Comparison of ENCODE assay signal across 1 cellular context in the genomic region with DNA sequence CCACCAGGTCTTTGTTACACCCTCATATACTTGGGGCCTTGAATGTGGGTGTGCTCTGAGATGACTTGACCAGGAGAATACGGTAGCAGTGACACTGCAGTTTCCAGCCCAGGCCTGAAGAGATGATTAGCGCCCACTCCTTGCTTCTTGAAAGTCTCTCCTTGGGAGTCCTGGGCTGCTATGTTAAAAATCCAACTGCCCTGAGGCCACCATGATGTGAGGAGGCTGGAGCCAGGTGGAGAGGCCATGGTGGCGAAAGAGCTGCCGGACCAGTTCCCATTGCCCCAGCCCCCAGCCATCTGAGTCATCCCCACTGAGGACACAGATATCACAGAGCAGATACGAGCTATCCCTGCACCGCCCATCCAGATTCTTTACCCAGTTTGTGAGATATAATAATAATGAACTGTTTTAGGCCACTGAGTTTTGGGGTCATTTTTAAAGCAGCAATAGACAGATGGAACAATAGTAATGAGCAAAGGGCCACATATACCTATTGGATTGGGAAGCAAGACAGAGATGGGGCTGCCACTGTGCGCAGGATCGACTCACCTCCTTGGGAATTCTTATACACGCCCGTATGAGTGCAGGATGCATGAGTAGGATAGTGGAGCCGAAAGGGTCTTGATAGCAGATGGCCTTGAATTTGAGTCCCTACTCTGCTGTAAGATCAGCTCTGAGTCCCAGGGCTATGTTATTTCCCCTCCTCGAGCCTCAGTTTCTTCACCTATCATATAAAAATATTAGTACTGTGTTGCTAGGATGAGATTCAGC.
TF ChIP-seq lines count a peak whose summit lies in the region.

No MANE protein-coding gene starts in this region.

TF ChIP-seq in K562, 482 proteins besides CTCF, POLR2A, EP300 and RAD21 (continued from another document and continues in another):
- no peak for TF ChIP-seq ZNF134 (CRISPR knock-in tag; conservative IDR thresholded peaks at IDR 0.05)
- TF ChIP-seq ARHGAP35 (IDR thresholded peaks at IDR 0.05; ENCODE audit: partially characterized antibody), result no peak
- TF ChIP-seq, protein P1, sequence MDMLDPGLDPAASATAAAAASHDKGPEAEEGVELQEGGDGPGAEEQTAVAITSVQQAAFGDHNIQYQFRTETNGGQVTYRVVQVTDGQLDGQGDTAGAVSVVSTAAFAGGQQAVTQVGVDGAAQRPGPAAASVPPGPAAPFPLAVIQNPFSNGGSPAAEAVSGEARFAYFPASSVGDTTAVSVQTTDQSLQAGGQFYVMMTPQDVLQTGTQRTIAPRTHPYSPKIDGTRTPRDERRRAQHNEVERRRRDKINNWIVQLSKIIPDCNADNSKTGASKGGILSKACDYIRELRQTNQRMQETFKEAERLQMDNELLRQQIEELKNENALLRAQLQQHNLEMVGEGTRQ (CRISPR knock-in tag; IDR thresholded peaks at IDR 0.05), result no peak
- no peak for TF ChIP-seq GTF2F1 (IDR thresholded peaks at IDR 0.05; ENCODE audit: low read depth, low read length)
- TF ChIP-seq ZBTB7A (IDR thresholded peaks at IDR 0.05; ENCODE audit: borderline replicate concordance, control insufficient read depth, low read depth, low read length), result no peak
- no peak for TF ChIP-seq ZNF561 (CRISPR knock-in tag; conservative IDR thresholded peaks at IDR 0.05)
- TF ChIP-seq POLR2H (tag; IDR thresholded peaks at IDR 0.05; ENCODE audit: low read depth), result no peak
- TF ChIP-seq NFE2L1 (tag; IDR thresholded peaks at IDR 0.05; ENCODE audit: borderline replicate concordance, low read depth), result no peak
- no peak for TF ChIP-seq ETS2 (tag; IDR thresholded peaks at IDR 0.05; ENCODE audit: borderline replicate concordance, poor library complexity, severe bottlenecking)
- no peak for TF ChIP-seq SMARCC2 (IDR thresholded peaks at IDR 0.05; ENCODE audit: low read depth)
- no peak for TF ChIP-seq TAF7 (tag; IDR thresholded peaks at IDR 0.05)
- TF ChIP-seq, protein P2, sequence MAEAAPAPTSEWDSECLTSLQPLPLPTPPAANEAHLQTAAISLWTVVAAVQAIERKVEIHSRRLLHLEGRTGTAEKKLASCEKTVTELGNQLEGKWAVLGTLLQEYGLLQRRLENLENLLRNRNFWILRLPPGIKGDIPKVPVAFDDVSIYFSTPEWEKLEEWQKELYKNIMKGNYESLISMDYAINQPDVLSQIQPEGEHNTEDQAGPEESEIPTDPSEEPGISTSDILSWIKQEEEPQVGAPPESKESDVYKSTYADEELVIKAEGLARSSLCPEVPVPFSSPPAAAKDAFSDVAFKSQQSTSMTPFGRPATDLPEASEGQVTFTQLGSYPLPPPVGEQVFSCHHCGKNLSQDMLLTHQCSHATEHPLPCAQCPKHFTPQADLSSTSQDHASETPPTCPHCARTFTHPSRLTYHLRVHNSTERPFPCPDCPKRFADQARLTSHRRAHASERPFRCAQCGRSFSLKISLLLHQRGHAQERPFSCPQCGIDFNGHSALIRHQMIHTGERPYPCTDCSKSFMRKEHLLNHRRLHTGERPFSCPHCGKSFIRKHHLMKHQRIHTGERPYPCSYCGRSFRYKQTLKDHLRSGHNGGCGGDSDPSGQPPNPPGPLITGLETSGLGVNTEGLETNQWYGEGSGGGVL (CRISPR knock-in tag; IDR thresholded peaks at IDR 0.05), result no peak
- no peak for TF ChIP-seq KLF13 (tag; IDR thresholded peaks at IDR 0.05; ENCODE audit: borderline replicate concordance, low read depth)
- TF ChIP-seq, protein P3, sequence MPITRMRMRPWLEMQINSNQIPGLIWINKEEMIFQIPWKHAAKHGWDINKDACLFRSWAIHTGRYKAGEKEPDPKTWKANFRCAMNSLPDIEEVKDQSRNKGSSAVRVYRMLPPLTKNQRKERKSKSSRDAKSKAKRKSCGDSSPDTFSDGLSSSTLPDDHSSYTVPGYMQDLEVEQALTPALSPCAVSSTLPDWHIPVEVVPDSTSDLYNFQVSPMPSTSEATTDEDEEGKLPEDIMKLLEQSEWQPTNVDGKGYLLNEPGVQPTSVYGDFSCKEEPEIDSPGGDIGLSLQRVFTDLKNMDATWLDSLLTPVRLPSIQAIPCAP (CRISPR knock-in tag; IDR thresholded peaks at IDR 0.05; ENCODE audit: borderline replicate concordance), result no peak
- no peak for TF ChIP-seq POU5F1 (IDR thresholded peaks at IDR 0.05; ENCODE audit: borderline replicate concordance, low read depth, low read length, partially characterized antibody)
- TF ChIP-seq MAFG (tag; conservative IDR thresholded peaks at IDR 0.05), result peak; percentile 87
- TF ChIP-seq KLF16 (IDR thresholded peaks at IDR 0.05), result 0 out of 2 replicates have a peak, but pooled peaks have one; percentile 4
- TF ChIP-seq MED1 (CRISPR knock-in tag; IDR thresholded peaks at IDR 0.05; ENCODE audit: borderline replicate concordance), result no peak
- no peak for TF ChIP-seq MTA1 (IDR thresholded peaks at IDR 0.05; ENCODE audit: borderline replicate concordance)
- 0 out of 2 replicates have a peak, but pooled peaks have one; percentile 1 for TF ChIP-seq CBFA2T2 (conservative IDR thresholded peaks at IDR 0.05)
- TF ChIP-seq, protein P4, sequence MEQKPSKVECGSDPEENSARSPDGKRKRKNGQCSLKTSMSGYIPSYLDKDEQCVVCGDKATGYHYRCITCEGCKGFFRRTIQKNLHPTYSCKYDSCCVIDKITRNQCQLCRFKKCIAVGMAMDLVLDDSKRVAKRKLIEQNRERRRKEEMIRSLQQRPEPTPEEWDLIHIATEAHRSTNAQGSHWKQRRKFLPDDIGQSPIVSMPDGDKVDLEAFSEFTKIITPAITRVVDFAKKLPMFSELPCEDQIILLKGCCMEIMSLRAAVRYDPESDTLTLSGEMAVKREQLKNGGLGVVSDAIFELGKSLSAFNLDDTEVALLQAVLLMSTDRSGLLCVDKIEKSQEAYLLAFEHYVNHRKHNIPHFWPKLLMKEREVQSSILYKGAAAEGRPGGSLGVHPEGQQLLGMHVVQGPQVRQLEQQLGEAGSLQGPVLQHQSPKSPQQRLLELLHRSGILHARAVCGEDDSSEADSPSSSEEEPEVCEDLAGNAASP (IDR thresholded peaks at IDR 0.05), result no peak
- no peak for TF ChIP-seq ZNF57 (CRISPR knock-in tag; IDR thresholded peaks at IDR 0.05)
- TF ChIP-seq, protein P5, sequence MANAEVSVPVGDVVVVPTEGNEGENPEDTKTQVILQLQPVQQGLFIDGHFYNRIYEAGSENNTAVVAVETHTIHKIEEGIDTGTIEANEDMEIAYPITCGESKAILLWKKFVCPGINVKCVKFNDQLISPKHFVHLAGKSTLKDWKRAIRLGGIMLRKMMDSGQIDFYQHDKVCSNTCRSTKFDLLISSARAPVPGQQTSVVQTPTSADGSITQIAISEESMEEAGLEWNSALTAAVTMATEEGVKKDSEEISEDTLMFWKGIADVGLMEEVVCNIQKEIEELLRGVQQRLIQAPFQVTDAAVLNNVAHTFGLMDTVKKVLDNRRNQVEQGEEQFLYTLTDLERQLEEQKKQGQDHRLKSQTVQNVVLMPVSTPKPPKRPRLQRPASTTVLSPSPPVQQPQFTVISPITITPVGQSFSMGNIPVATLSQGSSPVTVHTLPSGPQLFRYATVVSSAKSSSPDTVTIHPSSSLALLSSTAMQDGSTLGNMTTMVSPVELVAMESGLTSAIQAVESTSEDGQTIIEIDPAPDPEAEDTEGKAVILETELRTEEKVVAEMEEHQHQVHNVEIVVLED (CRISPR knock-in tag; IDR thresholded peaks at IDR 0.05), result no peak
- TF ChIP-seq ZNF830 (CRISPR knock-in tag; IDR thresholded peaks at IDR 0.05), result no peak
- no peak for TF ChIP-seq RUNX1 (IDR thresholded peaks at IDR 0.05; ENCODE audit: low read depth)
- TF ChIP-seq MCM5 (IDR thresholded peaks at IDR 0.05; ENCODE audit: low read depth), result no peak
- TF ChIP-seq MCM2 (IDR thresholded peaks at IDR 0.05; ENCODE audit: low read depth), result no peak
- TF ChIP-seq ZNF696 (CRISPR knock-in tag; conservative IDR thresholded peaks at IDR 0.05), result no peak
- TF ChIP-seq ZZZ3 (IDR thresholded peaks at IDR 0.05), result no peak
- no peak for TF ChIP-seq ZNF239 (CRISPR knock-in tag; IDR thresholded peaks at IDR 0.05)
- TF ChIP-seq SPI1 (IDR thresholded peaks at IDR 0.05; ENCODE audit: borderline replicate concordance, low read depth, low read length), result no peak
- TF ChIP-seq WHSC1 (IDR thresholded peaks at IDR 0.05; ENCODE audit: low read length), result no peak
- no peak for TF ChIP-seq ZNF644 (tag; IDR thresholded peaks at IDR 0.05; ENCODE audit: low read depth)
- peak; percentile 61 for TF ChIP-seq MAFF (IDR thresholded peaks at IDR 0.05; ENCODE audit: low read length)
- 0 out of 2 replicates have a peak, but pooled peaks have one; percentile 11 for TF ChIP-seq NFIC (IDR thresholded peaks at IDR 0.05)
- peak; percentile 72 for TF ChIP-seq JUN (IDR thresholded peaks at IDR 0.05; ENCODE audit: borderline replicate concordance, low read depth, low read length)
- TF ChIP-seq JUN (CRISPR knock-in tag; IDR thresholded peaks at IDR 0.05; ENCODE audit: borderline replicate concordance), result no peak
- TF ChIP-seq ZC3H8 (IDR thresholded peaks at IDR 0.05), result no peak
- TF ChIP-seq SMARCE1 (IDR thresholded peaks at IDR 0.05), result peak; percentile 26; the same call in 1 of the 2 replicates
- peak; percentile 23; the same call in 1 of the 2 replicates for TF ChIP-seq SUPT5H (IDR thresholded peaks at IDR 0.05)
- no peak for TF ChIP-seq KDM1A (IDR thresholded peaks at IDR 0.05)
- TF ChIP-seq, protein P6, sequence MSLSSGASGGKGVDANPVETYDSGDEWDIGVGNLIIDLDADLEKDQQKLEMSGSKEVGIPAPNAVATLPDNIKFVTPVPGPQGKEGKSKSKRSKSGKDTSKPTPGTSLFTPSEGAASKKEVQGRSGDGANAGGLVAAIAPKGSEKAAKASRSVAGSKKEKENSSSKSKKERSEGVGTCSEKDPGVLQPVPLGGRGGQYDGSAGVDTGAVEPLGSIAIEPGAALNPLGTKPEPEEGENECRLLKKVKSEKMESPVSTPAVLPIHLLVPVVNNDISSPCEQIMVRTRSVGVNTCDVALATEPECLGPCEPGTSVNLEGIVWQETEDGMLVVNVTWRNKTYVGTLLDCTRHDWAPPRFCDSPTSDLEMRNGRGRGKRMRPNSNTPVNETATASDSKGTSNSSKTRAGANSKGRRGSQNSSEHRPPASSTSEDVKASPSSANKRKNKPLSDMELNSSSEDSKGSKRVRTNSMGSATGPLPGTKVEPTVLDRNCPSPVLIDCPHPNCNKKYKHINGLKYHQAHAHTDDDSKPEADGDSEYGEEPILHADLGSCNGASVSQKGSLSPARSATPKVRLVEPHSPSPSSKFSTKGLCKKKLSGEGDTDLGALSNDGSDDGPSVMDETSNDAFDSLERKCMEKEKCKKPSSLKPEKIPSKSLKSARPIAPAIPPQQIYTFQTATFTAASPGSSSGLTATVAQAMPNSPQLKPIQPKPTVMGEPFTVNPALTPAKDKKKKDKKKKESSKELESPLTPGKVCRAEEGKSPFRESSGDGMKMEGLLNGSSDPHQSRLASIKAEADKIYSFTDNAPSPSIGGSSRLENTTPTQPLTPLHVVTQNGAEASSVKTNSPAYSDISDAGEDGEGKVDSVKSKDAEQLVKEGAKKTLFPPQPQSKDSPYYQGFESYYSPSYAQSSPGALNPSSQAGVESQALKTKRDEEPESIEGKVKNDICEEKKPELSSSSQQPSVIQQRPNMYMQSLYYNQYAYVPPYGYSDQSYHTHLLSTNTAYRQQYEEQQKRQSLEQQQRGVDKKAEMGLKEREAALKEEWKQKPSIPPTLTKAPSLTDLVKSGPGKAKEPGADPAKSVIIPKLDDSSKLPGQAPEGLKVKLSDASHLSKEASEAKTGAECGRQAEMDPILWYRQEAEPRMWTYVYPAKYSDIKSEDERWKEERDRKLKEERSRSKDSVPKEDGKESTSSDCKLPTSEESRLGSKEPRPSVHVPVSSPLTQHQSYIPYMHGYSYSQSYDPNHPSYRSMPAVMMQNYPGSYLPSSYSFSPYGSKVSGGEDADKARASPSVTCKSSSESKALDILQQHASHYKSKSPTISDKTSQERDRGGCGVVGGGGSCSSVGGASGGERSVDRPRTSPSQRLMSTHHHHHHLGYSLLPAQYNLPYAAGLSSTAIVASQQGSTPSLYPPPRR (CRISPR knock-in tag; IDR thresholded peaks at IDR 0.05; ENCODE audit: borderline replicate concordance), result no peak
- no peak for TF ChIP-seq ELF1 (tag; IDR thresholded peaks at IDR 0.05)
- no peak for TF ChIP-seq NBN (IDR thresholded peaks at IDR 0.05; ENCODE audit: low read depth)
- TF ChIP-seq, protein P7, sequence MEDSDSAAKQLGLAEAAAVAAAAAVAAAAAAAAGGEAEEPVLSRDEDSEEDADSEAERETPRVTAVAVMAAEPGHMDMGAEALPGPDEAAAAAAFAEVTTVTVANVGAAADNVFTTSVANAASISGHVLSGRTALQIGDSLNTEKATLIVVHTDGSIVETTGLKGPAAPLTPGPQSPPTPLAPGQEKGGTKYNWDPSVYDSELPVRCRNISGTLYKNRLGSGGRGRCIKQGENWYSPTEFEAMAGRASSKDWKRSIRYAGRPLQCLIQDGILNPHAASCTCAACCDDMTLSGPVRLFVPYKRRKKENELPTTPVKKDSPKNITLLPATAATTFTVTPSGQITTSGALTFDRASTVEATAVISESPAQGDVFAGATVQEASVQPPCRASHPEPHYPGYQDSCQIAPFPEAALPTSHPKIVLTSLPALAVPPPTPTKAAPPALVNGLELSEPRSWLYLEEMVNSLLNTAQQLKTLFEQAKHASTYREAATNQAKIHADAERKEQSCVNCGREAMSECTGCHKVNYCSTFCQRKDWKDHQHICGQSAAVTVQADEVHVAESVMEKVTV (CRISPR knock-in tag; IDR thresholded peaks at IDR 0.05), result no peak
- TF ChIP-seq POLR3G (IDR thresholded peaks at IDR 0.05; ENCODE audit: extremely low read depth, insufficient read length, insufficient replicate concordance), result no peak
- TF ChIP-seq, protein P8, sequence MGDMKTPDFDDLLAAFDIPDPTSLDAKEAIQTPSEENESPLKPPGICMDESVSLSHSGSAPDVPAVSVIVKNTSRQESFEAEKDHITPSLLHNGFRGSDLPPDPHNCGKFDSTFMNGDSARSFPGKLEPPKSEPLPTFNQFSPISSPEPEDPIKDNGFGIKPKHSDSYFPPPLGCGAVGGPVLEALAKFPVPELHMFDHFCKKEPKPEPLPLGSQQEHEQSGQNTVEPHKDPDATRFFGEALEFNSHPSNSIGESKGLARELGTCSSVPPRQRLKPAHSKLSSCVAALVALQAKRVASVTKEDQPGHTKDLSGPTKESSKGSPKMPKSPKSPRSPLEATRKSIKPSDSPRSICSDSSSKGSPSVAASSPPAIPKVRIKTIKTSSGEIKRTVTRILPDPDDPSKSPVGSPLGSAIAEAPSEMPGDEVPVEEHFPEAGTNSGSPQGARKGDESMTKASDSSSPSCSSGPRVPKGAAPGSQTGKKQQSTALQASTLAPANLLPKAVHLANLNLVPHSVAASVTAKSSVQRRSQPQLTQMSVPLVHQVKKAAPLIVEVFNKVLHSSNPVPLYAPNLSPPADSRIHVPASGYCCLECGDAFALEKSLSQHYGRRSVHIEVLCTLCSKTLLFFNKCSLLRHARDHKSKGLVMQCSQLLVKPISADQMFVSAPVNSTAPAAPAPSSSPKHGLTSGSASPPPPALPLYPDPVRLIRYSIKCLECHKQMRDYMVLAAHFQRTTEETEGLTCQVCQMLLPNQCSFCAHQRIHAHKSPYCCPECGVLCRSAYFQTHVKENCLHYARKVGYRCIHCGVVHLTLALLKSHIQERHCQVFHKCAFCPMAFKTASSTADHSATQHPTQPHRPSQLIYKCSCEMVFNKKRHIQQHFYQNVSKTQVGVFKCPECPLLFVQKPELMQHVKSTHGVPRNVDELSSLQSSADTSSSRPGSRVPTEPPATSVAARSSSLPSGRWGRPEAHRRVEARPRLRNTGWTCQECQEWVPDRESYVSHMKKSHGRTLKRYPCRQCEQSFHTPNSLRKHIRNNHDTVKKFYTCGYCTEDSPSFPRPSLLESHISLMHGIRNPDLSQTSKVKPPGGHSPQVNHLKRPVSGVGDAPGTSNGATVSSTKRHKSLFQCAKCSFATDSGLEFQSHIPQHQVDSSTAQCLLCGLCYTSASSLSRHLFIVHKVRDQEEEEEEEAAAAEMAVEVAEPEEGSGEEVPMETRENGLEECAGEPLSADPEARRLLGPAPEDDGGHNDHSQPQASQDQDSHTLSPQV (IDR thresholded peaks at IDR 0.05), result peak; percentile 71
- TF ChIP-seq ZFP36 (IDR thresholded peaks at IDR 0.05; ENCODE audit: low read depth, low read length, partially characterized antibody), result no peak
